Comparison of ENCODE assay signal across 8 cellular contexts in the genomic region with DNA sequence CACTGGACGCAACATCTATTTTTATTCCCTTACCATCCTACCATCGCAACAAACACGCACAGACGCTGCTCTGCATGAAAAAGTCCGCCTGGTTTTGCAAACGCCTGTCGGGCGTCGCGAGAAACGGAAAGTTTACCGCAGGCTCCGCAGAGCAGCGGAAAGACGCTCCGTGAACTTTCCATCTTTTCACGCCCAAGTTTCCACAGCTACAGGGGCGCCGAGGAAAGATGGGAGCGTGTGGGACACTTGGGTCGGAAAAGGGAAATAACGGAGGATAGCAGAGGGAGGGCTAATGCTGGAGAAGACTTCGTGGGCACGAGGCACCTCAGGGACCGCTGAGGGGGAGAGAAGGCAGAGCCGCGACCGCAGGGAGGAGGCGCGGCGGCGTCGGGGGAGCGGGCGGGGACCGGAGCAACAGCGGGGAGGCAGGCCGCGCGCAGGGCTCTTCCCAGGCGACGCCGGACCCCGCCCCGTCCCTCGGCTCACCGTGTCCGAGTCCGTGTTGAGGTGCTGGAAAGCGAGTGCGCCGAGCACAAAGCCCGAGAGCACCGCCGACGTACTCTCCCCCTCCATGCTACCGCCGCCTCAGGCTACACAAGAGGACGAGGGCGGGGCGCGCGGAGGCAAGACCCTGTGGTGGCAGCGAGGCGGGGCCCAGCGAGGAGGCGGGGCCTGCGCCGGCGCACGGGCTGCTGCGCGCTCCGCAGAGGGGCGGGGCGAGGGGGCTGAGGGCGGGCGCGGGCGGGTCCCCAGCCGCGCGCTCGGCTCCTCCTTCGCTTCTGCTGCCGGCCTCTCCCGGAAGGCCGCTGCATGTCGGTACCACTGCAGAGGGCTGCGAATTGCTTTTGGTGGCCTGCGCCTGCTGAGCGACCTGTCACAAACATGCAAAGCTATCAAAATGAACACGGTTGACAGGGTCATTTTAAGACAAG. TPM values are rescaled to one million over a fixed set of nuclear protein-coding genes. Genes with fewer than 3 reads are reported as not detected.
DNase-seq lines count a peak whose midpoint lies in the region; ATAC-seq and TF ChIP-seq lines count a peak whose summit lies in the region.

A gene (minus strand): TSS at position 601 of the 932 bp plus-strand sequence. CDS start 28 bp downstream, at position 573.

- intact Hi-C loops in activated B cell treated with CpG ODN at 0.5 μM for 24 hours (cut with micrococcal nuclease) = loop anchor here (1.0 to 10.0 kb wide), 10 partner anchors 29 to 1200 kb away; a partner anchor contains a TSS

- peaks cover 12% of the 10 kb centered on the region for H3K36me3 Mint-ChIP-seq in activated B cell treated with CpG ODN at 0.5 μM for 24 hours (ENCODE audit: low read depth)

- POLR2A ChIA-PET in activated B cell treated with CpG ODN at 0.5 μM for 24 hours (lab: Charles Lee) = interaction anchor here (0.6 to 3.9 kb wide), 7 partner anchors 28 to 1001 kb away, joined by 3 to 29 read pairs (median 6); a partner anchor contains a TSS

- H3K4me3 Mint-ChIP-seq in activated B cell treated with CpG ODN at 0.5 μM for 24 hours = peak within 1 kb of the TSS; percentile 93

- peak within 1 kb of the TSS; percentile 94 for H3K27ac Mint-ChIP-seq in activated B cell treated with CpG ODN at 0.5 μM for 24 hours

- DNase-seq in AG08396 (ENCODE audit: low spot score) = peak; percentile 99
- peak; percentile 88 for DNase-seq in NCI-H226
- peak; percentile 96 for DNase-seq in activated B cell treated with CpG ODN at 0.5 μM for 24 hours
- peak; percentile 93 for DNase-seq in central memory CD4-positive, alpha-beta T cell
- DNase-seq in iris pigment epithelial cell (ENCODE audit: low read depth) = peak; percentile 93
- peak; percentile 86 to 90 for DNase-seq in stimulated activated CD4-positive, alpha-beta T cell treated with anti-CD3 and anti-CD28 coated beads, Interleukin-12 subunit alpha, Interleukin-12 subunit beta, amount 100 ng/mL, for 24 hours (ENCODE audit: low read depth in 2 of 2)

- H3K9me3 Mint-ChIP-seq in activated B cell treated with CpG ODN at 0.5 μM for 24 hours = no peaks in the 10 kb centered on the region

- peaks cover 19% of the 10 kb centered on the region for H3K4me1 Mint-ChIP-seq in activated B cell treated with CpG ODN at 0.5 μM for 24 hours

- TF ChIP-seq CTCF in activated B cell treated with CpG ODN at 0.5 μM for 24 hours (IDR thresholded peaks at IDR 0.05) = no peak

- H3K27me3 Mint-ChIP-seq in activated B cell treated with CpG ODN at 0.5 μM for 24 hours = no peaks in the 10 kb centered on the region

- CTCF ChIA-PET in activated B cell treated with CpG ODN at 0.5 μM for 24 hours (lab: Charles Lee) = interaction anchor here (0.7 to 1.3 kb wide), 5 partner anchors 13 to 717 kb away, joined by 3 to 4 read pairs (median 3); no protein-coding TSS in a partner anchor

- ATAC-seq in GM19023 (IDR thresholded peaks at IDR 0.05; ENCODE audit: unreplicated experiment) (peak; percentile 96), HG03196 (IDR thresholded peaks at IDR 0.05; ENCODE audit: unreplicated experiment) (peak; percentile 98), activated B cell treated with CpG ODN at 0.5 μM for 24 hours (ENCODE audit: low read depth) (peak; percentile 97)

RNA-seq across cellular contexts. Expression of the gene that starts here (rescaled TPM):
- total RNA-seq in activated B cell treated with CpG ODN at 0.5 μM for 24 hours = 23.5 and 24.2 TPM in 2 replicates

Comparison
In these comparisons a context has a peak if more than half of its experiments do, and no peak if none do; other contexts are left out.
1. Peak in every context shown above with its lines: DNase-seq and ATAC-seq.